Comparison of ENCODE assay signal across 11 cellular contexts in the genomic region with DNA sequence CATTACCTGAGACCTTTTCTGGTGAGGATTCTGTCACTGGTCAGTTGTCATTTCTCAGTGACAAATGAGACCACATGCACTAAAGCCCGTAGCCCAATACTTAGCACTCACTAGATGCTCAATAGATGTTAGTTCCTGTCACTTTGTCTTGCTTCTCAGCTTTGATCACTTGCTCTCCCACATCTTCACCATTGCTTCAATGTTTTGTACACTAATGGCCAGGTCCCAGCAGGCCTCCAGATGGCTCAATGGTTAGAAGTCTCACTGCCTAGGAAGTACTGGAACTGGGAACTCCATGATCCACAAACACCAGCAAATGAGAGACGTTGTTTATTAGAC.
DNase-seq lines count a peak whose midpoint lies in the region; ATAC-seq, FAIRE-seq and TF ChIP-seq lines count a peak whose summit lies in the region.
"Had no signal": no experiment of that assay in that cellular context is flagged by ENCODE, and none has a peak within 500 bp of the region (broad histone marks: within the 10 kb centered on the region; RNA-seq: fewer than 3 reads in every experiment).

No MANE protein-coding gene starts in this region.

- H4K20me1 ChIP-seq in osteoblast (ENCODE audit: insufficient read depth, low read length) = no peaks in the 10 kb centered on the region

- no peaks in the 10 kb centered on the region for H3K27me3 ChIP-seq in BJ (ENCODE audit: control insufficient read depth, insufficient read depth, low read length)
- H3K27me3 ChIP-seq in osteoblast (ENCODE audit: insufficient read depth, low read length) = no peaks in the 10 kb centered on the region
- H3K27me3 ChIP-seq: MG63 had no signal

- TF ChIP-seq CTCF in BJ (IDR thresholded peaks at IDR 0.05; ENCODE audit: insufficient read depth, low read depth, low read length) (no peak), osteoblast (IDR thresholded peaks at IDR 0.05; ENCODE audit: extremely low read depth, low read depth, low read length) (no peak)

- peak overlapping the region; percentile 44 for H3K4me3 Mint-ChIP-seq in activated naive CD8-positive, alpha-beta T cell treated with anti-CD3 and anti-CD28 coated beads, Interleukin-2, amount 50 U/mL, for 24 hours
- H3K4me3 Mint-ChIP-seq: brain had no signal

- no peaks in the 10 kb centered on the region for H3K9me3 ChIP-seq in osteoblast (ENCODE audit: low read depth, low read length)

- CTCF ChIA-PET in BJ (lab: Yijun Ruan, JAX) = no interaction called here

- peak overlapping the region; percentile 1 for H2AFZ ChIP-seq in osteoblast (ENCODE audit: low read length)

- H3K9me3 Mint-ChIP-seq in activated naive CD8-positive, alpha-beta T cell treated with anti-CD3 and anti-CD28 coated beads, Interleukin-2, amount 50 U/mL, for 24 hours = peaks cover 27% of the 10 kb centered on the region

- H3K36me3 ChIP-seq in BJ (ENCODE audit: control insufficient read depth, insufficient read depth, low read length) (no peaks in the 10 kb centered on the region), osteoblast (ENCODE audit: insufficient read depth, low read length) (no peaks in the 10 kb centered on the region)
- H3K36me3 ChIP-seq: MG63 had no signal

- peak overlapping the region; percentile 99 for H3K27ac ChIP-seq in osteoblast (ENCODE audit: low read depth, low read length)

- no peaks in the 10 kb centered on the region for H3K27me3 Mint-ChIP-seq in activated naive CD8-positive, alpha-beta T cell treated with anti-CD3 and anti-CD28 coated beads, Interleukin-2, amount 50 U/mL, for 24 hours

- peaks cover 87% of the 10 kb centered on the region for H3K4me1 Mint-ChIP-seq in activated naive CD8-positive, alpha-beta T cell treated with anti-CD3 and anti-CD28 coated beads, Interleukin-2, amount 50 U/mL, for 24 hours

- DNase-seq in BJ (ENCODE audit: low read depth) (peak; percentile 92), osteoblast (ENCODE audit: insufficient read length, low spot score, missing footprints) (no peak), frontal cortex (ENCODE audit: low spot score in 2 of 2) (no peak), globus pallidus (ENCODE audit: low spot score) (no peak), cerebellum (ENCODE audit: low spot score) (no peak), posterior cingulate gyrus (no peak)
- DNase-seq in activated naive CD8-positive, alpha-beta T cell treated with anti-CD3 and anti-CD28 coated beads, Interleukin-2, amount 50 U/mL, for 24 hours = no peak

- intact Hi-C loops in posterior cingulate gyrus (cut with DNase I) = no loop called here

- H3K27ac Mint-ChIP-seq in activated naive CD8-positive, alpha-beta T cell treated with anti-CD3 and anti-CD28 coated beads, Interleukin-2, amount 50 U/mL, for 24 hours = peak overlapping the region; percentile 93
- H3K27ac Mint-ChIP-seq: brain had no signal

- ATAC-seq in HG02798 (IDR thresholded peaks at IDR 0.05; ENCODE audit: poor library complexity, unreplicated experiment) = peak; percentile 19
- no peak for ATAC-seq in activated naive CD8-positive, alpha-beta T cell treated with anti-CD3 and anti-CD28 coated beads, Interleukin-2, amount 50 U/mL, for 24 hours

- peak overlapping the region; percentile 61 for H3K4me2 ChIP-seq in osteoblast (ENCODE audit: insufficient read depth, low read length)

- FAIRE-seq in frontal cortex (lab: Jason Lieb, UNC) = no peak
- FAIRE-seq: endothelial cell of umbilical vein had no signal

- no peak overlapping the region for H3K4me3 ChIP-seq in BJ (ENCODE audit: low read depth, low read length)
- no peak overlapping the region for H3K4me3 ChIP-seq in osteoblast (ENCODE audit: insufficient read depth, low read length)
- H3K4me3 ChIP-seq: MG63 had no signal

- peaks cover 26% of the 10 kb centered on the region for H3K4me1 ChIP-seq in osteoblast (ENCODE audit: insufficient read depth, low read length)

- POLR2A ChIA-PET in BJ (lab: Charles Lee) = no interaction called here

- no peaks in the 10 kb centered on the region for H3K79me2 ChIP-seq in osteoblast (ENCODE audit: insufficient read depth, low read length)

- peaks cover 22% of the 10 kb centered on the region for H3K36me3 Mint-ChIP-seq in activated naive CD8-positive, alpha-beta T cell treated with anti-CD3 and anti-CD28 coated beads, Interleukin-2, amount 50 U/mL, for 24 hours (ENCODE audit: low read depth)
- H3K36me3 Mint-ChIP-seq: brain had no signal
